Comparison of ENCODE assay signal across 1 cellular context in genomic region chr4:165293927-165294649, GRCh38.
TF ChIP-seq lines count a peak whose summit lies in the region.

No MANE protein-coding gene starts in this region.

TF ChIP-seq in HEK293, 187 proteins besides CTCF, POLR2A, EP300 and RAD21 (continued from another document):
- no peak for TF ChIP-seq ZNF280C (tag by site-specific recombination; IDR thresholded peaks at IDR 0.05)
- no peak for TF ChIP-seq ZSCAN30 (tag by site-specific recombination; IDR thresholded peaks at IDR 0.05)
- TF ChIP-seq ZNF777 (tag by site-specific recombination; IDR thresholded peaks at IDR 0.05; ENCODE audit: borderline replicate concordance) = no peak
- TF ChIP-seq RBAK (tag by site-specific recombination; IDR thresholded peaks at IDR 0.05) = no peak
- no peak for TF ChIP-seq ZNF530 (tag by site-specific recombination; IDR thresholded peaks at IDR 0.05; ENCODE audit: low read depth)
- no peak for TF ChIP-seq ZNF843 (tag by site-specific recombination; IDR thresholded peaks at IDR 0.05)
- TF ChIP-seq ZNF223 (tag by site-specific recombination; IDR thresholded peaks at IDR 0.05) = no peak
- no peak for TF ChIP-seq ZNF398 (tag by site-specific recombination; IDR thresholded peaks at IDR 0.05)
- no peak for TF ChIP-seq PRDM4 (tag by site-specific recombination; IDR thresholded peaks at IDR 0.05)
- peak; percentile 46; the same call in 1 of the 2 replicates for TF ChIP-seq PRDM1 (tag by site-specific recombination; IDR thresholded peaks at IDR 0.05)
- no peak for TF ChIP-seq ZBTB48 (tag by site-specific recombination; IDR thresholded peaks at IDR 0.05)
- no peak for TF ChIP-seq ZNF112 (tag by site-specific recombination; IDR thresholded peaks at IDR 0.05)
- TF ChIP-seq ZNF560 (tag by site-specific recombination; IDR thresholded peaks at IDR 0.05; ENCODE audit: borderline replicate concordance) = no peak
- TF ChIP-seq ZFP37 (tag by site-specific recombination; IDR thresholded peaks at IDR 0.05) = no peak
- no peak for TF ChIP-seq ZBTB26 (tag by site-specific recombination; optimal IDR thresholded peaks at IDR 0.05)
- TF ChIP-seq ZNF837 (tag by site-specific recombination; IDR thresholded peaks at IDR 0.05) = no peak
- no peak for TF ChIP-seq ZBTB10 (tag by site-specific recombination; IDR thresholded peaks at IDR 0.05)
- no peak for TF ChIP-seq ZNF175 (tag by site-specific recombination; IDR thresholded peaks at IDR 0.05)
- TF ChIP-seq ZNF549 (tag by site-specific recombination; IDR thresholded peaks at IDR 0.05) = no peak
- no peak for TF ChIP-seq ZNF558 (tag by site-specific recombination; IDR thresholded peaks at IDR 0.05)
- no peak for TF ChIP-seq ZNF114 (tag by site-specific recombination; IDR thresholded peaks at IDR 0.05)
- peak; percentile 49; the same call in 1 of the 2 replicates for TF ChIP-seq ATF2 (tag by site-specific recombination; IDR thresholded peaks at IDR 0.05; ENCODE audit: low read depth)
- no peak for TF ChIP-seq KLF10 (tag by site-specific recombination; IDR thresholded peaks at IDR 0.05)
- no peak for TF ChIP-seq ELK4 (IDR thresholded peaks at IDR 0.05; ENCODE audit: borderline replicate concordance, low read depth, low read length)
- TF ChIP-seq OSR2 (tag by site-specific recombination; IDR thresholded peaks at IDR 0.05) = no peak
TF ChIP-seq in HEK293: peak in this region for 4.
